In the genomic region with DNA sequence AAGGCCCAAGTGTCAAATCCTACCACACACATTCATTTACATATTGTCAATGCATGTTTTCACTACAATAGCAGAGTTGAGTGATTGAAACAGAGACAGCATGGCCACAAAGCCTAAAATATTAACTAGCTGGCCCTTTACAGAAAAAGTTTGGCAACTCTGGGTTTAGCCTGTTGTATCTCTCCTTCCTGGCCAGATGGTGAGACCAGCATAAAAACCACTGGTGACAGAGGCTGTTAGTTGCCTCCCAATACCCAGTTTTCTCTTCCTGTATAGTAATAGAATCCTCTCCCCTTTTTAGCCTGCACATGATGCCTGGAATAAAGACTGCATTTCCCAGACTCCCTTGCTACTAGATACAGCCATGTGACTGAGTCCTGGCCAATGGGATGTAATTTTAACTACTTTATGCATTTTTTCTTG, we compare ENCODE assay signal across 2 cellular contexts.
TF ChIP-seq lines count a peak whose summit lies in the region.

No MANE protein-coding gene starts in this region.

TF ChIP-seq in HCT116, 20 proteins besides CTCF, POLR2A, EP300 and RAD21 (continued from another document):
- TF ChIP-seq TCF7L2 (IDR thresholded peaks at IDR 0.05; ENCODE audit: borderline replicate concordance, extremely low read depth, insufficient read depth, insufficient read length) = no peak
- TF ChIP-seq JUND (IDR thresholded peaks at IDR 0.05) = no peak
- no peak for TF ChIP-seq REST (IDR thresholded peaks at IDR 0.05; ENCODE audit: low read depth)
- TF ChIP-seq, protein P1, sequence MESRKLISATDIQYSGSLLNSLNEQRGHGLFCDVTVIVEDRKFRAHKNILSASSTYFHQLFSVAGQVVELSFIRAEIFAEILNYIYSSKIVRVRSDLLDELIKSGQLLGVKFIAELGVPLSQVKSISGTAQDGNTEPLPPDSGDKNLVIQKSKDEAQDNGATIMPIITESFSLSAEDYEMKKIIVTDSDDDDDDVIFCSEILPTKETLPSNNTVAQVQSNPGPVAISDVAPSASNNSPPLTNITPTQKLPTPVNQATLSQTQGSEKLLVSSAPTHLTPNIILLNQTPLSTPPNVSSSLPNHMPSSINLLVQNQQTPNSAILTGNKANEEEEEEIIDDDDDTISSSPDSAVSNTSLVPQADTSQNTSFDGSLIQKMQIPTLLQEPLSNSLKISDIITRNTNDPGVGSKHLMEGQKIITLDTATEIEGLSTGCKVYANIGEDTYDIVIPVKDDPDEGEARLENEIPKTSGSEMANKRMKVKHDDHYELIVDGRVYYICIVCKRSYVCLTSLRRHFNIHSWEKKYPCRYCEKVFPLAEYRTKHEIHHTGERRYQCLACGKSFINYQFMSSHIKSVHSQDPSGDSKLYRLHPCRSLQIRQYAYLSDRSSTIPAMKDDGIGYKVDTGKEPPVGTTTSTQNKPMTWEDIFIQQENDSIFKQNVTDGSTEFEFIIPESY (IDR thresholded peaks at IDR 0.05; ENCODE audit: extremely low read depth, insufficient replicate concordance, low read length) = no peak
- TF ChIP-seq CEBPB (IDR thresholded peaks at IDR 0.05; ENCODE audit: low read depth) = no peak
- no peak for TF ChIP-seq ATF3 (IDR thresholded peaks at IDR 0.05)
- TF ChIP-seq EZH2phosphoT487 (IDR thresholded peaks at IDR 0.05; ENCODE audit: borderline replicate concordance) = no peak
- no peak for TF ChIP-seq YY1 (IDR thresholded peaks at IDR 0.05; ENCODE audit: extremely low read depth, insufficient replicate concordance, low read depth, low read length)
- TF ChIP-seq FOSL1 (IDR thresholded peaks at IDR 0.05; ENCODE audit: low read depth) = no peak
- TF ChIP-seq ELF1 (IDR thresholded peaks at IDR 0.05; ENCODE audit: borderline replicate concordance, low read depth) = no peak
- TF ChIP-seq SIN3A (IDR thresholded peaks at IDR 0.05; ENCODE audit: low read depth) = no peak
- no peak for TF ChIP-seq SRF (IDR thresholded peaks at IDR 0.05; ENCODE audit: low read depth)

TF ChIP-seq in K562, 482 proteins besides CTCF, POLR2A, EP300 and RAD21 (continued from another document and continues in another):
- TF ChIP-seq, protein P2, sequence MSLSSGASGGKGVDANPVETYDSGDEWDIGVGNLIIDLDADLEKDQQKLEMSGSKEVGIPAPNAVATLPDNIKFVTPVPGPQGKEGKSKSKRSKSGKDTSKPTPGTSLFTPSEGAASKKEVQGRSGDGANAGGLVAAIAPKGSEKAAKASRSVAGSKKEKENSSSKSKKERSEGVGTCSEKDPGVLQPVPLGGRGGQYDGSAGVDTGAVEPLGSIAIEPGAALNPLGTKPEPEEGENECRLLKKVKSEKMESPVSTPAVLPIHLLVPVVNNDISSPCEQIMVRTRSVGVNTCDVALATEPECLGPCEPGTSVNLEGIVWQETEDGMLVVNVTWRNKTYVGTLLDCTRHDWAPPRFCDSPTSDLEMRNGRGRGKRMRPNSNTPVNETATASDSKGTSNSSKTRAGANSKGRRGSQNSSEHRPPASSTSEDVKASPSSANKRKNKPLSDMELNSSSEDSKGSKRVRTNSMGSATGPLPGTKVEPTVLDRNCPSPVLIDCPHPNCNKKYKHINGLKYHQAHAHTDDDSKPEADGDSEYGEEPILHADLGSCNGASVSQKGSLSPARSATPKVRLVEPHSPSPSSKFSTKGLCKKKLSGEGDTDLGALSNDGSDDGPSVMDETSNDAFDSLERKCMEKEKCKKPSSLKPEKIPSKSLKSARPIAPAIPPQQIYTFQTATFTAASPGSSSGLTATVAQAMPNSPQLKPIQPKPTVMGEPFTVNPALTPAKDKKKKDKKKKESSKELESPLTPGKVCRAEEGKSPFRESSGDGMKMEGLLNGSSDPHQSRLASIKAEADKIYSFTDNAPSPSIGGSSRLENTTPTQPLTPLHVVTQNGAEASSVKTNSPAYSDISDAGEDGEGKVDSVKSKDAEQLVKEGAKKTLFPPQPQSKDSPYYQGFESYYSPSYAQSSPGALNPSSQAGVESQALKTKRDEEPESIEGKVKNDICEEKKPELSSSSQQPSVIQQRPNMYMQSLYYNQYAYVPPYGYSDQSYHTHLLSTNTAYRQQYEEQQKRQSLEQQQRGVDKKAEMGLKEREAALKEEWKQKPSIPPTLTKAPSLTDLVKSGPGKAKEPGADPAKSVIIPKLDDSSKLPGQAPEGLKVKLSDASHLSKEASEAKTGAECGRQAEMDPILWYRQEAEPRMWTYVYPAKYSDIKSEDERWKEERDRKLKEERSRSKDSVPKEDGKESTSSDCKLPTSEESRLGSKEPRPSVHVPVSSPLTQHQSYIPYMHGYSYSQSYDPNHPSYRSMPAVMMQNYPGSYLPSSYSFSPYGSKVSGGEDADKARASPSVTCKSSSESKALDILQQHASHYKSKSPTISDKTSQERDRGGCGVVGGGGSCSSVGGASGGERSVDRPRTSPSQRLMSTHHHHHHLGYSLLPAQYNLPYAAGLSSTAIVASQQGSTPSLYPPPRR (CRISPR knock-in tag; IDR thresholded peaks at IDR 0.05; ENCODE audit: borderline replicate concordance) = no peak
- TF ChIP-seq, protein P3, sequence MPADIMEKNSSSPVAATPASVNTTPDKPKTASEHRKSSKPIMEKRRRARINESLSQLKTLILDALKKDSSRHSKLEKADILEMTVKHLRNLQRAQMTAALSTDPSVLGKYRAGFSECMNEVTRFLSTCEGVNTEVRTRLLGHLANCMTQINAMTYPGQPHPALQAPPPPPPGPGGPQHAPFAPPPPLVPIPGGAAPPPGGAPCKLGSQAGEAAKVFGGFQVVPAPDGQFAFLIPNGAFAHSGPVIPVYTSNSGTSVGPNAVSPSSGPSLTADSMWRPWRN (IDR thresholded peaks at IDR 0.05; ENCODE audit: low read depth) = no peak
- TF ChIP-seq ZNF23 (CRISPR knock-in tag; IDR thresholded peaks at IDR 0.05) = no peak
- TF ChIP-seq CBFA2T2 (conservative IDR thresholded peaks at IDR 0.05) = no peak
- TF ChIP-seq HLTF (IDR thresholded peaks at IDR 0.05) = no peak
- no peak for TF ChIP-seq GATA2 (CRISPR knock-in tag; IDR thresholded peaks at IDR 0.05)
- no peak for TF ChIP-seq NCOA4 (IDR thresholded peaks at IDR 0.05; ENCODE audit: partially characterized antibody)
- no peak for TF ChIP-seq ZNF140 (CRISPR knock-in tag; IDR thresholded peaks at IDR 0.05)
- no peak for TF ChIP-seq STAT5B (CRISPR knock-in tag; IDR thresholded peaks at IDR 0.05)
- no peak for TF ChIP-seq BHLHE40 (IDR thresholded peaks at IDR 0.05; ENCODE audit: low read length)
- TF ChIP-seq TFE3 (CRISPR knock-in tag; IDR thresholded peaks at IDR 0.05) = no peak
- TF ChIP-seq ZNF766 (CRISPR knock-in tag; conservative IDR thresholded peaks at IDR 0.05) = no peak
- TF ChIP-seq, protein P4, sequence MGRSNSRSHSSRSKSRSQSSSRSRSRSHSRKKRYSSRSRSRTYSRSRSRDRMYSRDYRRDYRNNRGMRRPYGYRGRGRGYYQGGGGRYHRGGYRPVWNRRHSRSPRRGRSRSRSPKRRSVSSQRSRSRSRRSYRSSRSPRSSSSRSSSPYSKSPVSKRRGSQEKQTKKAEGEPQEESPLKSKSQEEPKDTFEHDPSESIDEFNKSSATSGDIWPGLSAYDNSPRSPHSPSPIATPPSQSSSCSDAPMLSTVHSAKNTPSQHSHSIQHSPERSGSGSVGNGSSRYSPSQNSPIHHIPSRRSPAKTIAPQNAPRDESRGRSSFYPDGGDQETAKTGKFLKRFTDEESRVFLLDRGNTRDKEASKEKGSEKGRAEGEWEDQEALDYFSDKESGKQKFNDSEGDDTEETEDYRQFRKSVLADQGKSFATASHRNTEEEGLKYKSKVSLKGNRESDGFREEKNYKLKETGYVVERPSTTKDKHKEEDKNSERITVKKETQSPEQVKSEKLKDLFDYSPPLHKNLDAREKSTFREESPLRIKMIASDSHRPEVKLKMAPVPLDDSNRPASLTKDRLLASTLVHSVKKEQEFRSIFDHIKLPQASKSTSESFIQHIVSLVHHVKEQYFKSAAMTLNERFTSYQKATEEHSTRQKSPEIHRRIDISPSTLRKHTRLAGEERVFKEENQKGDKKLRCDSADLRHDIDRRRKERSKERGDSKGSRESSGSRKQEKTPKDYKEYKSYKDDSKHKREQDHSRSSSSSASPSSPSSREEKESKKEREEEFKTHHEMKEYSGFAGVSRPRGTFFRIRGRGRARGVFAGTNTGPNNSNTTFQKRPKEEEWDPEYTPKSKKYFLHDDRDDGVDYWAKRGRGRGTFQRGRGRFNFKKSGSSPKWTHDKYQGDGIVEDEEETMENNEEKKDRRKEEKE (IDR thresholded peaks at IDR 0.05; ENCODE audit: borderline replicate concordance in 1 of 2, control insufficient read depth in 1 of 2, low read depth in 2 of 2, low read length in 1 of 2) = no peak
- TF ChIP-seq, protein P5, sequence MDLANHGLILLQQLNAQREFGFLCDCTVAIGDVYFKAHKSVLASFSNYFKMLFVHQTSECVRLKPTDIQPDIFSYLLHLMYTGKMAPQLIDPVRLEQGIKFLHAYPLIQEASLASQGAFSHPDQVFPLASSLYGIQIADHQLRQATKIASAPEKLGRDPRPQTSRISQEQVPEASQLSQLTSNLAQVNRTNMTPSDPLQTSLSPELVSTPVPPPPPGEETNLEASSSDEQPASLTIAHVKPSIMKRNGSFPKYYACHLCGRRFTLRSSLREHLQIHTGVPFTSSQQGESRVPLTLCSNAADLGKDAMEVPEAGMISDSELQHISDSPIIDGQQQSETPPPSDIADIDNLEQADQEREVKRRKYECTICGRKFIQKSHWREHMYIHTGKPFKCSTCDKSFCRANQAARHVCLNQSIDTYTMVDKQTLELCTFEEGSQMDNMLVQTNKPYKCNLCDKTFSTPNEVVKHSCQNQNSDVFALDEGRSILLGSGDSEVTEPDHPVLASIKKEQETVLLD (IDR thresholded peaks at IDR 0.05) = no peak
- no peak for TF ChIP-seq ZEB2 (IDR thresholded peaks at IDR 0.05)
- no peak for TF ChIP-seq ZNF224 (CRISPR knock-in tag; IDR thresholded peaks at IDR 0.05)
- TF ChIP-seq USF1 (CRISPR knock-in tag; IDR thresholded peaks at IDR 0.05) = peak; percentile 79
- TF ChIP-seq, protein P6, sequence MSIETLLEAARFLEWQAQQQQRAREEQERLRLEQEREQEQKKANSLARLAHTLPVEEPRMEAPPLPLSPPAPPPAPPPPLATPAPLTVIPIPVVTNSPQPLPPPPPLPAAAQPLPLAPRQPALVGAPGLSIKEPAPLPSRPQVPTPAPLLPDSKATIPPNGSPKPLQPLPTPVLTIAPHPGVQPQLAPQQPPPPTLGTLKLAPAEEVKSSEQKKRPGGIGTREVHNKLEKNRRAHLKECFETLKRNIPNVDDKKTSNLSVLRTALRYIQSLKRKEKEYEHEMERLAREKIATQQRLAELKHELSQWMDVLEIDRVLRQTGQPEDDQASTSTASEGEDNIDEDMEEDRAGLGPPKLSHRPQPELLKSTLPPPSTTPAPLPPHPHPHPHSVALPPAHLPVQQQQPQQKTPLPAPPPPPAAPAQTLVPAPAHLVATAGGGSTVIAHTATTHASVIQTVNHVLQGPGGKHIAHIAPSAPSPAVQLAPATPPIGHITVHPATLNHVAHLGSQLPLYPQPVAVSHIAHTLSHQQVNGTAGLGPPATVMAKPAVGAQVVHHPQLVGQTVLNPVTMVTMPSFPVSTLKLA (conservative IDR thresholded peaks at IDR 0.05) = no peak
- no peak for TF ChIP-seq SRSF1 (IDR thresholded peaks at IDR 0.05; ENCODE audit: low read depth, low read length)
- no peak for TF ChIP-seq CBFA2T3 (IDR thresholded peaks at IDR 0.05)
- no peak for TF ChIP-seq NBN (IDR thresholded peaks at IDR 0.05; ENCODE audit: low read depth)
- TF ChIP-seq NR0B1 (IDR thresholded peaks at IDR 0.05; ENCODE audit: partially characterized antibody) = no peak
- no peak for TF ChIP-seq SMARCA4 (IDR thresholded peaks at IDR 0.05)
- no peak for TF ChIP-seq SPI1 (IDR thresholded peaks at IDR 0.05; ENCODE audit: borderline replicate concordance, low read depth, low read length)
- TF ChIP-seq, protein P7, sequence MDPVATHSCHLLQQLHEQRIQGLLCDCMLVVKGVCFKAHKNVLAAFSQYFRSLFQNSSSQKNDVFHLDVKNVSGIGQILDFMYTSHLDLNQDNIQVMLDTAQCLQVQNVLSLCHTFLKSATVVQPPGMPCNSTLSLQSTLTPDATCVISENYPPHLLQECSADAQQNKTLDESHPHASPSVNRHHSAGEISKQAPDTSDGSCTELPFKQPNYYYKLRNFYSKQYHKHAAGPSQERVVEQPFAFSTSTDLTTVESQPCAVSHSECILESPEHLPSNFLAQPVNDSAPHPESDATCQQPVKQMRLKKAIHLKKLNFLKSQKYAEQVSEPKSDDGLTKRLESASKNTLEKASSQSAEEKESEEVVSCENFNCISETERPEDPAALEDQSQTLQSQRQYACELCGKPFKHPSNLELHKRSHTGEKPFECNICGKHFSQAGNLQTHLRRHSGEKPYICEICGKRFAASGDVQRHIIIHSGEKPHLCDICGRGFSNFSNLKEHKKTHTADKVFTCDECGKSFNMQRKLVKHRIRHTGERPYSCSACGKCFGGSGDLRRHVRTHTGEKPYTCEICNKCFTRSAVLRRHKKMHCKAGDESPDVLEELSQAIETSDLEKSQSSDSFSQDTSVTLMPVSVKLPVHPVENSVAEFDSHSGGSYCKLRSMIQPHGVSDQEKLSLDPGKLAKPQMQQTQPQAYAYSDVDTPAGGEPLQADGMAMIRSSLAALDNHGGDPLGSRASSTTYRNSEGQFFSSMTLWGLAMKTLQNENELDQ (CRISPR knock-in tag; IDR thresholded peaks at IDR 0.05; ENCODE audit: borderline replicate concordance) = no peak
- peak; percentile 25 to 52; a peak in 1 of 4 replicates for TF ChIP-seq SIX5 (IDR thresholded peaks at IDR 0.05; ENCODE audit: borderline replicate concordance in 1 of 2, insufficient read depth in 1 of 2, low read depth in 1 of 2, low read length in 2 of 2)
- no peak for TF ChIP-seq HNRNPK (IDR thresholded peaks at IDR 0.05; ENCODE audit: low read depth, low read length, poor library complexity, severe bottlenecking)
- no peak for TF ChIP-seq FOSL1 (tag; conservative IDR thresholded peaks at IDR 0.05)
